19 cellular contexts compared by ENCODE assay signal in the genomic region with DNA sequence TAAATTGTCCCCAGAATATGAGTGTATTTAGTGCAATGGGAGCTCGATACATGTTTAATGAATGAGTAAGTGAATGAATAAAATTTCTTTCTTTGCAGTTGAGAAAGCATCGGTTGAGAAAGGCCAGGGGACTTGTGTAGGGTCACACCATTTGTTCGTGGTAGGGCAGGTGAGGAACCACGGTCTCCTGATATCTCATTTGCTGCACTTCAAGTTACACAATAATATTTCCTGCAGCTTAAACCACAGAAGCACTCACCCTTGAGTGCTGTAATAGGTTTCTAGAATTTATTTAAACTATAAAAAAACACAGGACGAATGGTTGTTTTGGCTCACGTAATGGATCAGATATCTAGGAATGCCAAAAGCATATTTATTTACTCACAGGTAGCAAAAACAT.
"Had no signal": no experiment of that assay in that cellular context is flagged by ENCODE, and none has a peak within 500 bp of the region (broad histone marks: within the 10 kb centered on the region; RNA-seq: fewer than 3 reads in every experiment).

No MANE protein-coding gene starts in this region.

- H3K27me3 ChIP-seq: body of pancreas, gastroesophageal sphincter, sigmoid colon had no signal

- ATAC-seq: activated T-helper 17 cell treated with anti-CD3 and anti-CD28 coated beads, Interleukin-2, amount 50 U/mL, for 72 hours; body of pancreas; effector memory CD8-positive, alpha-beta T cell; gastroesophageal sphincter; mucosa of descending colon; natural killer cell had no signal

- H3K36me3 Mint-ChIP-seq: type B pancreatic cell had no signal

- H3K4me1 ChIP-seq: body of pancreas, prostate gland, sigmoid colon had no signal

- H3K36me3 ChIP-seq: gastroesophageal sphincter, prostate gland, sigmoid colon had no signal

- H3K9me3 ChIP-seq: body of pancreas, mucosa of descending colon, prostate gland, sigmoid colon had no signal

- H3K4me3 Mint-ChIP-seq: activated CD4-positive, alpha-beta T cell treated with anti-CD3 and anti-CD28 coated beads, Interleukin-2, amount 10 ng/mL, durations not matched to agents 7 days and 5 days; activated naive CD4-positive, alpha-beta T cell treated with anti-CD3 and anti-CD28 coated beads for 36 hours; activated T-helper 17 cell treated with anti-CD3 and anti-CD28 coated beads, Interleukin-2, amount 50 U/mL, for 72 hours; dendritic cell treated with granulocyte-macrophage colony-stimulating factor and Interleukin-4, amounts not matched to agents 40 ng/mL and 50 ng/mL, for 4 days; effector memory CD8-positive, alpha-beta T cell; natural killer cell; T-helper 1 cell treated with Interleukin-12 subunit alpha and Interleukin-12 subunit beta and Interleukin-4 antibody, amounts not matched to agents 30 μg/mL and 1 μg/mL, for 36 hours; type B pancreatic cell had no signal

- H3K27me3 Mint-ChIP-seq: activated CD4-positive, alpha-beta T cell treated with anti-CD3 and anti-CD28 coated beads, Interleukin-2, amount 10 ng/mL, durations not matched to agents 7 days and 5 days; activated T-helper 17 cell treated with anti-CD3 and anti-CD28 coated beads, Interleukin-2, amount 50 U/mL, for 72 hours; dendritic cell treated with granulocyte-macrophage colony-stimulating factor and Interleukin-4, amounts not matched to agents 40 ng/mL and 50 ng/mL, for 4 days; effector memory CD8-positive, alpha-beta T cell had no signal

- H3K4me1 Mint-ChIP-seq: activated CD4-positive, alpha-beta T cell treated with anti-CD3 and anti-CD28 coated beads, Interleukin-2, amount 10 ng/mL, durations not matched to agents 7 days and 5 days; activated T-helper 17 cell treated with anti-CD3 and anti-CD28 coated beads, Interleukin-2, amount 50 U/mL, for 72 hours; natural killer cell had no signal

- DNase-seq: activated CD4-positive, alpha-beta T cell treated with anti-CD3 and anti-CD28 coated beads, Interleukin-2, amount 10 ng/mL, durations not matched to agents 7 days and 5 days; activated CD4-positive, CD25-positive, alpha-beta regulatory T cell; activated naive CD4-positive, alpha-beta T cell treated with anti-CD3 and anti-CD28 coated beads for 36 hours; activated T-cell treated with anti-CD3 and anti-CD28 coated beads for 4 hours; body of pancreas; effector memory CD8-positive, alpha-beta T cell; hypothalamus; mucosa of descending colon; natural killer cell; nucleus accumbens; sigmoid colon; stimulated activated CD4-positive, alpha-beta T cell treated with anti-CD3 and anti-CD28 coated beads, Interleukin-12 subunit alpha, Interleukin-12 subunit beta, amount 100 ng/mL, for 4 hours; stimulated activated naive CD4-positive, alpha-beta T cell treated with Interleukin-2 at 50 U/mL for 16 hours had no signal

- H3K4me3 ChIP-seq: body of pancreas, gastroesophageal sphincter, mucosa of descending colon, prostate gland, sigmoid colon had no signal

- H3K27ac Mint-ChIP-seq: activated CD4-positive, alpha-beta T cell treated with anti-CD3 and anti-CD28 coated beads, Interleukin-2, amount 10 ng/mL, durations not matched to agents 7 days and 5 days; activated naive CD4-positive, alpha-beta T cell treated with anti-CD3 and anti-CD28 coated beads for 36 hours; activated T-helper 17 cell treated with anti-CD3 and anti-CD28 coated beads, Interleukin-2, amount 50 U/mL, for 72 hours; dendritic cell treated with granulocyte-macrophage colony-stimulating factor and Interleukin-4, amounts not matched to agents 40 ng/mL and 50 ng/mL, for 4 days; effector memory CD8-positive, alpha-beta T cell; natural killer cell; T-helper 1 cell treated with Interleukin-12 subunit alpha and Interleukin-12 subunit beta and Interleukin-4 antibody, amounts not matched to agents 30 μg/mL and 1 μg/mL, for 36 hours; type B pancreatic cell had no signal

- H3K27ac ChIP-seq: body of pancreas, gastroesophageal sphincter, prostate gland, sigmoid colon had no signal
